Comparison of ENCODE assay signal across 16 cellular contexts in the genomic region with DNA sequence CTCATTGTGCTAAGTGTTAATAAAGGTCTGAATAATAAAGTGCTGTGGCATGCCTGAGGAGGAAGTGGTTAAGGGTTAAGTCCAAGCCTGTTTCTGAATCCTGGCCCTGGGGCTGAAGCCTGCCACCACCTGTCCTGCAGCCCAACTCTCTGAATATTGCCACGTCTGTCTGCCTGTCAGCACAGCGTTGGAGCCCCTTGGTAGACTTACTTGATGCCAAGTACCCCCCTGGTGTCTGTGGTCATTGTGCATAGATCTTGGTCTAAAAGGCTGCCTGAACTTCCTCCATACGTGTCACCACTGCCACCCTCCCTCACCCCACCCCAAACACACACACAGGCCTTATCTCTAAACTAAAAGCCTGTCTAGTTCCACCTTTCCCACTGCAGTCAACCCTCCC. TPM values are rescaled to one million over a fixed set of nuclear protein-coding genes. Genes with fewer than 3 reads are reported as not detected.
DNase-seq lines count a peak whose midpoint lies in the region; ATAC-seq and TF ChIP-seq lines count a peak whose summit lies in the region.
"Had no signal": no experiment of that assay in that cellular context is flagged by ENCODE, and none has a peak within 500 bp of the region (broad histone marks: within the 10 kb centered on the region; RNA-seq: fewer than 3 reads in every experiment).

No MANE protein-coding gene starts in this region.

- H3K27me3 ChIP-seq in HL-60 (ENCODE audit: insufficient read depth, poor library complexity, severe bottlenecking) (no peaks in the 10 kb centered on the region), mammary epithelial cell (ENCODE audit: insufficient read depth, low read length) (no peaks in the 10 kb centered on the region)
- H3K27me3 ChIP-seq: sigmoid colon, suprapubic skin had no signal

- no peaks in the 10 kb centered on the region for H3K9me3 ChIP-seq in mammary epithelial cell (replicated peaks; ENCODE audit: insufficient read depth, low read length)
- H3K9me3 ChIP-seq: sigmoid colon, suprapubic skin had no signal

- BruUV-seq in mammary epithelial cell (replicated peaks; lab: Mats Ljungman, UMichigan) = no TSS peak

- peak overlapping the region; percentile 65 for H2AFZ ChIP-seq in mammary epithelial cell (ENCODE audit: low read depth, low read length)

- H3K9me3 Mint-ChIP-seq in natural killer cell treated with Interleukin-12 subunit alpha and Interleukin-12 subunit beta and Interleukin-15 and Interleukin-18, amount 100 ng/mL, for 72 hours = no peaks in the 10 kb centered on the region
- H3K9me3 Mint-ChIP-seq: activated B cell treated with CpG ODN at 0.5 μM for 24 hours; CD8-positive, alpha-beta T cell had no signal

- TF ChIP-seq CTCF in HL-60 (IDR thresholded peaks at IDR 0.05; ENCODE audit: insufficient read depth, low read length) (no peak), mammary epithelial cell (conservative IDR thresholded peaks at IDR 0.05 in 1 of 2, IDR thresholded peaks at IDR 0.05 in 1 of 2; ENCODE audit: extremely low read depth in 1 of 2, insufficient read depth in 1 of 2, low read depth in 1 of 2, low read length in 2 of 2) (peak in 1 of 2 donors; percentile 20)

- no peak overlapping the region for H3K9ac ChIP-seq in mammary epithelial cell (ENCODE audit: insufficient read depth, low read length)

- H3K4me1 ChIP-seq in mammary epithelial cell (ENCODE audit: insufficient read depth, low read length) = peaks cover 23% of the 10 kb centered on the region

- peaks cover 8 to 10% of the 10 kb centered on the region in 2 donors for H3K4me1 Mint-ChIP-seq in natural killer cell treated with Interleukin-12 subunit alpha and Interleukin-12 subunit beta and Interleukin-15 and Interleukin-18, amount 100 ng/mL, for 72 hours (ENCODE audit: low read depth in 2 of 2)
- H3K4me1 Mint-ChIP-seq: activated B cell treated with CpG ODN at 0.5 μM for 24 hours had no signal

- no peak overlapping the region for H3K4me3 ChIP-seq in HL-60 (replicated peaks; ENCODE audit: insufficient read depth, low read length)
- H3K4me3 ChIP-seq in mammary epithelial cell (replicated peaks in 1 of 3; ENCODE audit: insufficient read depth in 1 of 3, low read depth in 2 of 3, low read length in 3 of 3) = peak overlapping the region in 1 of 3 experiments; percentile 11
- H3K4me3 ChIP-seq: sigmoid colon, suprapubic skin had no signal

- H3K27me3 Mint-ChIP-seq in natural killer cell treated with Interleukin-12 subunit alpha and Interleukin-12 subunit beta and Interleukin-15 and Interleukin-18, amount 100 ng/mL, for 72 hours = no peaks in the 10 kb centered on the region
- H3K27me3 Mint-ChIP-seq: activated B cell treated with CpG ODN at 0.5 μM for 24 hours had no signal

- peak overlapping the region; percentile 80 for H3K27ac ChIP-seq in HL-60 (replicated peaks)
- peak overlapping the region; percentile 66 for H3K27ac ChIP-seq in mammary epithelial cell (ENCODE audit: insufficient read depth, low read depth, low read length)
- H3K27ac ChIP-seq: sigmoid colon had no signal

- dilution Hi-C loops in mammary epithelial cell (cut with HindIII; ENCODE audit: low sequenced_read_pairs) = no loop called here

- H3K4me2 ChIP-seq in mammary epithelial cell (ENCODE audit: insufficient read depth, low read depth, low read length) = peak overlapping the region; percentile 85

- ATAC-seq in natural killer cell treated with Interleukin-12 subunit alpha and Interleukin-12 subunit beta and Interleukin-15 and Interleukin-18, amount 100 ng/mL, for 72 hours = peak; percentile 57 to 59
- ATAC-seq in HG02885 (IDR thresholded peaks at IDR 0.05; ENCODE audit: poor library complexity, unreplicated experiment) (no peak), HG02884 (IDR thresholded peaks at IDR 0.05; ENCODE audit: unreplicated experiment) (no peak)
- ATAC-seq: CD8-positive, alpha-beta T cell had no signal

- 7% methylated on average over 3 of the region's 3 CpGs for WGBS in mammary epithelial cell (ENCODE audit: low coverage, missing lambda C conversion rate)

- peak overlapping the region; percentile 14 to 88 for H3K27ac Mint-ChIP-seq in natural killer cell treated with Interleukin-12 subunit alpha and Interleukin-12 subunit beta and Interleukin-15 and Interleukin-18, amount 100 ng/mL, for 72 hours
- H3K27ac Mint-ChIP-seq: activated B cell treated with CpG ODN at 0.5 μM for 24 hours; CD8-positive, alpha-beta T cell had no signal

- peak overlapping the region; percentile 16 for H3K4me3 Mint-ChIP-seq in natural killer cell treated with Interleukin-12 subunit alpha and Interleukin-12 subunit beta and Interleukin-15 and Interleukin-18, amount 100 ng/mL, for 72 hours
- H3K4me3 Mint-ChIP-seq: activated B cell treated with CpG ODN at 0.5 μM for 24 hours; CD8-positive, alpha-beta T cell had no signal

- peak; percentile 22 to 67 for DNase-seq in HL-60 (ENCODE audit: low read depth in 1 of 2, low spot score in 1 of 2)
- DNase-seq in NOMO-1 treated with DMSO at 0.1 percent for 48 hours (lab: John Stamatoyannopoulos, UW; ENCODE audit: unreplicated experiment) = peak; percentile 73
- peak; percentile 78 for DNase-seq in mammary epithelial cell
- no peak for DNase-seq in natural killer cell treated with Interleukin-12 subunit alpha and Interleukin-12 subunit beta and Interleukin-15 and Interleukin-18, amount 100 ng/mL, for 72 hours (ENCODE audit: low spot score)
- no peak for DNase-seq in retina
- DNase-seq in DMS53 (lab: John Stamatoyannopoulos, UW) = no peak
- DNase-seq: activated B cell treated with CpG ODN at 0.5 μM for 24 hours; CD8-positive, alpha-beta T cell; effector CD8-positive, alpha-beta T cell; kidney glomerular epithelial cell; NCI-H1694 treated with DMSO at 0.1 percent for 48 hours; NCI-H526 treated with DMSO at 0.1 percent for 48 hours; sigmoid colon had no signal

- no peaks in the 10 kb centered on the region for H3K36me3 Mint-ChIP-seq in natural killer cell treated with Interleukin-12 subunit alpha and Interleukin-12 subunit beta and Interleukin-15 and Interleukin-18, amount 100 ng/mL, for 72 hours
- H3K36me3 Mint-ChIP-seq: CD8-positive, alpha-beta T cell had no signal

- H4K20me1 ChIP-seq in mammary epithelial cell (ENCODE audit: insufficient read depth, low read length) = no peaks in the 10 kb centered on the region

- no peaks in the 10 kb centered on the region for H3K79me2 ChIP-seq in mammary epithelial cell (ENCODE audit: insufficient read depth, low read length)

- intact Hi-C loops in mammary epithelial cell (cut with micrococcal nuclease) = loop anchor here (1.0 to 5.0 kb wide), 6 partner anchors 27 to 371 kb away; a partner anchor contains a TSS

- CTCF ChIA-PET in mammary epithelial cell (lab: Charles Lee; ENCODE audit: low non-redundant PET) = interaction anchor here (0.7 kb wide), 1 partner anchor 227 kb away, joined by 6 read pairs; no protein-coding TSS in a partner anchor

- in situ Hi-C loops in mammary epithelial cell (cut with MboI; ENCODE audit: low sequenced_read_pairs in 2 of 2) = no loop called here

- no peaks in the 10 kb centered on the region for H3K36me3 ChIP-seq in mammary epithelial cell (ENCODE audit: insufficient read depth, low read length)

RNA-seq across cellular contexts. Expression of a gene that starts 35.4 kb away (rescaled TPM):
- total RNA-seq in mammary epithelial cell = 10 to 100 TPM in 1 of 2 donors, 1 to 10 TPM in 1; 8.0 to 17.1 TPM
- 9.6 TPM for polyA plus RNA-seq in mammary epithelial cell
- 0.52 TPM for polyA minus RNA-seq in mammary epithelial cell
- 10 to 100 TPM in 1 of 2 donors, 1 to 10 TPM in 1; 8.8 to 16.5 TPM for total RNA-seq in natural killer cell treated with Interleukin-12 subunit alpha and Interleukin-12 subunit beta and Interleukin-15 and Interleukin-18, amount 100 ng/mL, for 72 hours

Comparison
In these comparisons a context has a peak if more than half of its experiments do, and no peak if none do; other contexts are left out.
1. DNase-seq: peak in HL-60 (2 of 2), NOMO-1 treated with DMSO at 0.1 percent for 48 hours (single experiment) and mammary epithelial cell (single experiment); none in natural killer cell treated with Interleukin-12 subunit alpha and Interleukin-12 subunit beta and Interleukin-15 and Interleukin-18, amount 100 ng/mL, for 72 hours (single experiment), retina (single experiment) and DMS53 (single experiment).
2. ATAC-seq: peak in natural killer cell treated with Interleukin-12 subunit alpha and Interleukin-12 subunit beta and Interleukin-15 and Interleukin-18, amount 100 ng/mL, for 72 hours (2 of 2); none in HG02885 (single experiment) and HG02884 (single experiment).